18 cellular contexts compared by ENCODE assay signal in genomic region chr1:19849307-19849706, GRCh38. TPM values are rescaled to one million over a fixed set of nuclear protein-coding genes. Genes with fewer than 3 reads are reported as not detected.
"Had no signal": no experiment of that assay in that cellular context is flagged by ENCODE, and none has a peak within 500 bp of the region (broad histone marks: within the 10 kb centered on the region; RNA-seq: fewer than 3 reads in every experiment).

No MANE protein-coding gene starts in this region.

RNA-seq across cellular contexts. Expression of gene RNF186, which starts 34.2 kb away (rescaled TPM):
- total RNA-seq: activated naive CD4-positive, alpha-beta T cell treated with anti-CD3 and anti-CD28 coated beads for 36 hours; activated naive CD4-positive, alpha-beta T cell treated with anti-CD3 and anti-CD28 coated beads, Interleukin-2, amount 50 U/mL, for 72 hours; activated naive CD8-positive, alpha-beta T cell treated with anti-CD3 and anti-CD28 coated beads for 36 hours; activated naive CD8-positive, alpha-beta T cell treated with anti-CD3 and anti-CD28 coated beads, Interleukin-2, amount 10 ng/mL, durations not matched to agents 7 days and 5 days; activated T-cell treated with anti-CD3 and anti-CD28 coated beads, Interleukin-2, amount 50 U/mL, for 4 hours; activated T-cell treated with anti-CD3 and anti-CD28 coated beads, Interleukin-2, amount 50 U/mL, for 72 hours; activated T-helper 1 cell treated with anti-CD3 and anti-CD28 coated beads, Interleukin-12 subunit alpha, Interleukin-12 subunit beta, Interleukin-2, Interleukin-4 antibody, amounts not matched to agents 30 ng/mL and 10 ng/mL and 1 ng/mL, durations not matched to agents 14 hours and 24 hours and 36 hours; activated T-helper 17 cell treated with anti-CD3 and anti-CD28 coated beads, Interleukin-2, amount 50 U/mL, for 72 hours; activated T-helper 2 cell treated with anti-CD3 and anti-CD28 coated beads, Interferon-gamma antibody, Interleukin-2, Interleukin-4, amounts not matched to agents 10 μg/mL and 5 μg/mL and 100 μg/mL, durations not matched to agents 14 hours and 24 hours and 36 hours; adrenal gland; aorta; ascending aorta; astrocyte; bronchial epithelial cell; cardiac muscle cell; cardiac septum; cerebellum; chondrocyte had no signal
- polyA plus RNA-seq: adrenal gland, cardiac muscle cell had no signal
